8 cellular contexts compared by ENCODE assay signal in genomic region chr16:69424053-69424934, GRCh38. TPM values are rescaled to one million over a fixed set of nuclear protein-coding genes. Genes with fewer than 3 reads are reported as not detected.
A peak's percentile ranks its signal among the peaks of the same experiment; 100 is the strongest.
DNase-seq lines count a peak whose midpoint lies in the region; ATAC-seq and TF ChIP-seq lines count a peak whose summit lies in the region.

Gene CYB5B, plus strand, starts transcription at chr16:69424619. Its CDS starts 65 bp downstream, at chr16:69424684.

- H3K4me1 ChIP-seq in mucosa of descending colon (ENCODE audit: low read depth) = peaks cover 10% of the 10 kb centered on the region

- H3K9me3 Mint-ChIP-seq in IgD-negative memory B cell = peaks cover 0 to 7% (median 1%) of the 10 kb centered on the region in 3 donors

- H3K27me3 Mint-ChIP-seq in IgD-negative memory B cell = no peaks in the 10 kb centered on the region

- DNase-seq in DMS 273 treated with DMSO at 0.1 percent for 48 hours (lab: John Stamatoyannopoulos, UW) (peak; percentile 97), OCI-M2 (lab: John Stamatoyannopoulos, UW; ENCODE audit: unreplicated experiment) (peak; percentile 86), activated T-cell treated with anti-CD3 and anti-CD28 coated beads for 4 hours (peak; percentile 91), epithelial cell of prostate (ENCODE audit: low read depth, low spot score) (peak; percentile 94), mucosa of descending colon (peak; percentile 95 to 97 (median 96))
- DNase-seq in stimulated activated CD8-positive, alpha-beta memory T cell treated with anti-CD3 and anti-CD28 coated beads, Interleukin-4, amount 100 ng/mL, for 24 hours (ENCODE audit: low read depth) = peak; percentile 90

- ATAC-seq in GM21529 (IDR thresholded peaks at IDR 0.05; ENCODE audit: unreplicated experiment) (peak; percentile 96), mucosa of descending colon (peak; percentile 99)

- peaks cover 7 to 23% (median 14%) of the 10 kb centered on the region in 3 donors for H3K4me1 Mint-ChIP-seq in IgD-negative memory B cell

- H3K9me3 ChIP-seq in mucosa of descending colon = no peaks in the 10 kb centered on the region

- H3K36me3 ChIP-seq in mucosa of descending colon (ENCODE audit: low read depth) = peaks cover 6% of the 10 kb centered on the region

- H3K27ac ChIP-seq in epithelial cell of prostate = peak within 1 kb of the TSS; percentile 52

- peak within 1 kb of the TSS; percentile 48 for H3K4me3 ChIP-seq in mucosa of descending colon

- H3K27ac Mint-ChIP-seq in IgD-negative memory B cell = peak within 1 kb of the TSS; percentile 78 to 99 (median 97)

- peaks cover 11% of the 10 kb centered on the region for H3K36me3 Mint-ChIP-seq in IgD-negative memory B cell

- peak within 1 kb of the TSS; percentile 94 to 100 (median 98) for H3K4me3 Mint-ChIP-seq in IgD-negative memory B cell

- intact Hi-C loops in mucosa of descending colon (cut with DNase I, micrococcal nuclease) = no loop called here

- TF ChIP-seq CTCF in mucosa of descending colon (IDR thresholded peaks at IDR 0.05) = no peak

RNA-seq across cellular contexts. Expression of gene CYB5B, which starts in this region (rescaled TPM):
- polyA plus RNA-seq in IgD-negative memory B cell = 98.9 TPM
- 100 to 1,000 TPM; 121 to 187 (median 159) TPM for total RNA-seq in mucosa of descending colon

Comparison
In these comparisons a context has a peak if more than half of its experiments do, and no peak if none do; other contexts are left out.
1. Peak in every context shown above with its lines: DNase-seq, ATAC-seq, H3K4me3 ChIP-seq and H3K27ac ChIP-seq.